In the genomic region with DNA sequence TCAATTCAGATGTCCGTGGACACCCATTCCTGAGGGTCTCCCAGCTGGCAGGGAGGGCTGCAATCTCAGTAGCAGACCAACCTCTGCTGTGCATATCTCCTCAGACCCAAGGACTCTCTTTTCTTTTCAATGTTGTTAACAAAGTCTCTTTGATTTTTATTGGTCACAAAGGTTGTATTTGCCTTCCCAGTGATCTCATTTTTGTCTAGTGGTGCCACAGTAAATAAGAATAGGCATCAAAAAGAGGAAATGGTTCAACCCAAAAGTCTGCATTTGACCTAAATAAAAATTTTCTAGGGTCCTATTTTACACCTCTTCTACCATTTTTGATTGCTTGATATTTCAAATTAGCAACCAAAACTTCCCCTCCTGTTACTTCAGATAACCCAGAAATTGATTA, we compare ENCODE assay signal across 23 cellular contexts.
DNase-seq lines count a peak whose midpoint lies in the region; ATAC-seq and TF ChIP-seq lines count a peak whose summit lies in the region.
"Had no signal": no experiment of that assay in that cellular context is flagged by ENCODE, and none has a peak within 500 bp of the region (broad histone marks: within the 10 kb centered on the region; RNA-seq: fewer than 3 reads in every experiment).

No MANE protein-coding gene starts in this region.

- H3K4me3 ChIP-seq in right lobe of liver, result no peak overlapping the region
- H3K4me3 ChIP-seq: BLaER1, GM12878 had no signal

- TF ChIP-seq CTCF in right lobe of liver (IDR thresholded peaks at IDR 0.05), result no peak

- TF ChIP-seq POLR2A in right lobe of liver (IDR thresholded peaks at IDR 0.05), result no peak

- peak; percentile 64 for ATAC-seq in left colon
- ATAC-seq in right lobe of liver, result peak; percentile 29 to 42 (median 31)
- ATAC-seq: GM12878 had no signal

- DNase-seq in HT-29 (ENCODE audit: low spot score), result peak; percentile 43
- DNase-seq in left colon, result no peak
- DNase-seq in right lobe of liver, result no peak
- DNase-seq in Kasumi-1 (lab: John Stamatoyannopoulos, UW), result no peak
- DNase-seq in HuH-7.5 (ENCODE audit: low spot score), result no peak
- no peak for DNase-seq in inferior parietal cortex (ENCODE audit: extremely low spot score)
- DNase-seq: 8988T; ACHN; BE2C; C1 segment of cervical spinal cord; CD4-positive, alpha-beta memory T cell; CD4-positive, CD25-positive, alpha-beta regulatory T cell; CD8-positive, alpha-beta memory T cell; COR-L47; DMS 273 treated with DMSO at 0.1 percent for 48 hours; DMS153; DMS53; DMS79; DND-41; EL; GDM1 had no signal

- no peaks in the 10 kb centered on the region for H3K9me3 ChIP-seq in right lobe of liver
- H3K9me3 ChIP-seq: BE2C, BLaER1 had no signal

- peaks cover 0 to 43% (median 11%) of the 10 kb centered on the region in 4 donors for H3K4me1 ChIP-seq in right lobe of liver
- H3K4me1 ChIP-seq: BLaER1 had no signal

- no peaks in the 10 kb centered on the region for H3K36me3 ChIP-seq in right lobe of liver
- H3K36me3 ChIP-seq: BE2C had no signal

- H3K27me3 ChIP-seq in right lobe of liver, result no peaks in the 10 kb centered on the region
- H3K27me3 ChIP-seq: BE2C, BLaER1 had no signal

- intact Hi-C loops in left colon (cut with DNase I, micrococcal nuclease) (no loop called here), right lobe of liver (cut with DNase I) (no loop called here)

- 11% methylated on average over 1 of the region's 1 CpG for WGBS in right lobe of liver (ENCODE audit: insufficient coverage, low coverage, low lambda C conversion rate, missing lambda C conversion rate)

- H3K27ac ChIP-seq in right lobe of liver, result peak overlapping the region; percentile 71 to 81 (median 80)
- H3K27ac ChIP-seq: BLaER1 had no signal
